Comparison of ENCODE assay signal across 8 cellular contexts in the genomic region with DNA sequence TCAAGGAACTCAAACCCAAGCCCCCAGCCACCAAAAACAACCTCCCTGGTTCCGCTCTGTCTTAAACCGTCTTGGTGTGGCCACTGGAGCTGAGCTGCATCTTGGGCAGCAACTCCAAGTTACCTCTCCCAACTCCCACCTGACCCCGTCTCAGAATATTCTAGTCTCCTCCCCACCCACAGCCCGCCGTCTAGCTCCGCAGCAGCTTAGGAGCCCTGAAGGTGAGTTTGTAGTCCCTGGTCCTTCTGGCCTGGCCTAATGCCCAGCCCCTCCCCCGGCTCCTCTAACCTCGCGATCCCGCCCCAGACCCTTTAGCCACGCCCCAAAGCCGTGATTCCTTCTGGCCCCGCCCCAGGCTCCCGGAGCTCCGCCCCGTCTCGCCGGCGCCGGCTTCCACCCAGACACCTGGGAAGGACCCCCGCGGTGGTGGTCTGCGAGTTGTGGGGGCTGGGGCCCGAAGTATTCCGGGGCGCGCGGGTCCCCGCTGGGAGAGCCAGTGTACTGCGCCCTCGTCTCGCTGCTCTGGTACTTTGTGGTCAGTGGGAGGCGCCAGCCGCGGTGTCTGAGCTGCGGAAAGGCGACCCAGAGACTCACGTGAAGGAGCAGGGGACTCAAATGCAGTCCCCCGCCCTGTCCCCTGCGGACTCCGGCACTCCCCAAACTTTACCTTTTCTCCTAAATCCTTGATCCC. TPM values are rescaled to one million over a fixed set of nuclear protein-coding genes. Genes with fewer than 3 reads are reported as not detected.
DNase-seq lines count a peak whose midpoint lies in the region; ATAC-seq lines count a peak whose summit lies in the region.

No MANE protein-coding gene starts in this region.

- H3K27ac ChIP-seq in HUES64 (ENCODE audit: low read depth, low read length): no peak overlapping the region
- H3K27ac ChIP-seq in iPS-18a (ENCODE audit: low read length): no peak overlapping the region

- H3K36me3 ChIP-seq in HUES64 (ENCODE audit: insufficient read depth, low read length): peaks cover 20% of the 10 kb centered on the region
- peaks cover 9% of the 10 kb centered on the region for H3K36me3 ChIP-seq in iPS-18a (ENCODE audit: control insufficient read depth, low read depth, low read length)

- ATAC-seq in GM21786 (IDR thresholded peaks at IDR 0.05; ENCODE audit: unreplicated experiment): no peak
- no peak for ATAC-seq in GM19023 (IDR thresholded peaks at IDR 0.05; ENCODE audit: unreplicated experiment)

- peak overlapping the region; percentile 34; the same call in 1 of the 2 replicates for H3K4me3 ChIP-seq in HUES64 (ENCODE audit: low read length)
- peak overlapping the region; percentile 12 for H3K4me3 ChIP-seq in iPS-18a (ENCODE audit: low read length)

- 76% methylated on average over 41 of the region's 41 CpGs for WGBS in HUES64

- H3K9ac ChIP-seq in HUES64 (ENCODE audit: low read depth, low read length) (no peak overlapping the region), iPS-18a (ENCODE audit: low read length) (no peak overlapping the region)

- H3K4me1 ChIP-seq in HUES64 (ENCODE audit: insufficient read depth, low read length) (peaks cover 10% of the 10 kb centered on the region; the same call in 1 of the 2 replicates), iPS-18a (ENCODE audit: control insufficient read depth, low read depth, low read length) (peaks cover 4% of the 10 kb centered on the region)

- H3K27me3 ChIP-seq in HUES64 (ENCODE audit: insufficient read depth, low read length): peaks cover 27% of the 10 kb centered on the region
- H3K27me3 ChIP-seq in iPS-18a (ENCODE audit: control insufficient read depth, insufficient read depth, low read length): peaks cover 38% of the 10 kb centered on the region

- H3K9me3 ChIP-seq in HUES64 (ENCODE audit: insufficient read depth, low read depth, low read length) (no peaks in the 10 kb centered on the region), iPS-18a (ENCODE audit: control insufficient read depth, low read depth, low read length) (no peaks in the 10 kb centered on the region)

- DNase-seq in CD1c-positive myeloid dendritic cell (ENCODE audit: extremely low spot score) (peak; percentile 45), T-helper 1 cell (peak; percentile 41 to 60 (median 51)), amniotic epithelial cell (ENCODE audit: low read depth) (peak; percentile 23)
- peak; percentile 24 to 58 (median 46) for DNase-seq in stimulated activated CD4-positive, alpha-beta T cell treated with anti-CD3 and anti-CD28 coated beads, Interleukin-1b, Interleukin-23, amount 100 ng/mL, for 24 hours (ENCODE audit: low read depth in 4 of 4, low spot score in 1 of 4)

RNA-seq across cellular contexts. Expression of a gene that starts 2.5 kb away (rescaled TPM):
- not detected for polyA plus RNA-seq in HUES64 (2013, experiment 1 of 2)
- polyA plus RNA-seq in HUES64 (2013, experiment 2 of 2): not detected

RNA-seq across cellular contexts. Expression of a gene that starts 4.7 kb away (rescaled TPM):
- polyA plus RNA-seq in HUES64 (2013, experiment 1 of 2): not detected
- not detected for polyA plus RNA-seq in HUES64 (2013, experiment 2 of 2)

RNA-seq across cellular contexts. Expression of a gene that starts 12.3 kb away (rescaled TPM):
- polyA plus RNA-seq in HUES64 (2013, experiment 1 of 2): not detected
- 0.89 TPM for polyA plus RNA-seq in HUES64 (2013, experiment 2 of 2)

RNA-seq across cellular contexts. Expression of a gene that starts 17.3 kb away (rescaled TPM):
- not detected for polyA plus RNA-seq in HUES64 (2013, experiment 1 of 2)
- not detected for polyA plus RNA-seq in HUES64 (2013, experiment 2 of 2)

RNA-seq across cellular contexts. Expression of a gene that starts 24.3 kb away (rescaled TPM):
- polyA plus RNA-seq in HUES64 (2013, experiment 1 of 2): not detected
- polyA plus RNA-seq in HUES64 (2013, experiment 2 of 2): not detected
